9 cellular contexts compared by ENCODE assay signal in genomic region chr11:22193348-22194051, GRCh38. TPM values are rescaled to one million over a fixed set of nuclear protein-coding genes. Genes with fewer than 3 reads are reported as not detected.
A peak's percentile ranks its signal among the peaks of the same experiment; 100 is the strongest.
DNase-seq lines count a peak whose midpoint lies in the region; ATAC-seq and TF ChIP-seq lines count a peak whose summit lies in the region.
"Had no signal": no experiment of that assay in that cellular context is flagged by ENCODE, and none has a peak within 500 bp of the region (broad histone marks: within the 10 kb centered on the region; RNA-seq: fewer than 3 reads in every experiment).

No MANE protein-coding gene starts in this region.

- peak overlapping the region; percentile 55 for H3K4me3 ChIP-seq in GM12864 (ENCODE audit: low read depth, low read length)
- H3K4me3 ChIP-seq in mesodermal cell (ENCODE audit: extremely low read depth, insufficient read depth, low read length, poor library complexity, severe bottlenecking), result peak overlapping the region; percentile 69
- H3K4me3 ChIP-seq in tibial nerve, result peak overlapping the region; percentile 25 to 57 (median 50)

- no peak for DNase-seq in GM12864 (ENCODE audit: low read depth)
- DNase-seq in NCI-H2029 treated with DMSO at 0.1 percent for 48 hours (lab: John Stamatoyannopoulos, UW), result peak; percentile 28
- peak; percentile 69 for DNase-seq in ecto neural progenitor cell (ENCODE audit: low spot score)
- no peak for DNase-seq in tibial nerve (ENCODE audit: low spot score in 2 of 2)
- no peak for DNase-seq in EL
- DNase-seq in activated T-helper 1 cell treated with anti-CD3 and anti-CD28 coated beads, Interleukin-12 subunit alpha, Interleukin-12 subunit beta, Interleukin-2, Interleukin-4 antibody, amounts not matched to agents 30 ng/mL and 10 ng/mL and 1 ng/mL, durations not matched to agents 14 hours and 24 hours and 36 hours (ENCODE audit: low spot score), result no peak

- peak; percentile 34 for ATAC-seq in GM21717 (IDR thresholded peaks at IDR 0.05; ENCODE audit: unreplicated experiment)

- H3K9me3 Mint-ChIP-seq in activated T-helper 1 cell treated with anti-CD3 and anti-CD28 coated beads, Interleukin-12 subunit alpha, Interleukin-12 subunit beta, Interleukin-2, Interleukin-4 antibody, amounts not matched to agents 30 ng/mL and 10 ng/mL and 1 ng/mL, durations not matched to agents 14 hours and 24 hours and 36 hours, result no peaks in the 10 kb centered on the region

- no peak for TF ChIP-seq POLR2A in tibial nerve (IDR thresholded peaks at IDR 0.05)

- no peaks in the 10 kb centered on the region for H3K4me1 ChIP-seq in mesodermal cell (ENCODE audit: control insufficient read depth, insufficient read depth, low read length, poor library complexity, severe bottlenecking)
- peaks cover 0 to 23% (median 4%) of the 10 kb centered on the region in 4 donors for H3K4me1 ChIP-seq in tibial nerve

- no peaks in the 10 kb centered on the region for H3K9me3 ChIP-seq in mesodermal cell (ENCODE audit: control insufficient read depth, low read length)
- H3K9me3 ChIP-seq in tibial nerve, result no peaks in the 10 kb centered on the region

- no peak overlapping the region for H3K27ac ChIP-seq in mesodermal cell (ENCODE audit: low read depth, low read length, severe bottlenecking)
- H3K27ac ChIP-seq in tibial nerve, result no peak overlapping the region

- H3K27me3 ChIP-seq in tibial nerve, result peaks cover 0 to 25% of the 10 kb centered on the region in 2 donors

- no peaks in the 10 kb centered on the region for H3K36me3 Mint-ChIP-seq in activated T-helper 1 cell treated with anti-CD3 and anti-CD28 coated beads, Interleukin-12 subunit alpha, Interleukin-12 subunit beta, Interleukin-2, Interleukin-4 antibody, amounts not matched to agents 30 ng/mL and 10 ng/mL and 1 ng/mL, durations not matched to agents 14 hours and 24 hours and 36 hours (ENCODE audit: low read depth)

- intact Hi-C loops in activated T-helper 1 cell treated with anti-CD3 and anti-CD28 coated beads, Interleukin-12 subunit alpha, Interleukin-12 subunit beta, Interleukin-2, Interleukin-4 antibody, amounts not matched to agents 30 ng/mL and 10 ng/mL and 1 ng/mL, durations not matched to agents 14 hours and 24 hours and 36 hours (cut with micrococcal nuclease), result no loop called here

- H3K36me3 ChIP-seq in mesodermal cell (ENCODE audit: control insufficient read depth, insufficient read depth, low read length) (no peaks in the 10 kb centered on the region), tibial nerve (no peaks in the 10 kb centered on the region)

- no peak for TF ChIP-seq CTCF in GM12864 (IDR thresholded peaks at IDR 0.05; ENCODE audit: low read depth, low read length, missing control alignments)
- TF ChIP-seq CTCF in tibial nerve (IDR thresholded peaks at IDR 0.05), result no peak

- peaks cover 23% of the 10 kb centered on the region for H3K27me3 Mint-ChIP-seq in activated T-helper 1 cell treated with anti-CD3 and anti-CD28 coated beads, Interleukin-12 subunit alpha, Interleukin-12 subunit beta, Interleukin-2, Interleukin-4 antibody, amounts not matched to agents 30 ng/mL and 10 ng/mL and 1 ng/mL, durations not matched to agents 14 hours and 24 hours and 36 hours (ENCODE audit: insufficient read depth)

- no peak overlapping the region for H3K4me3 Mint-ChIP-seq in activated T-helper 1 cell treated with anti-CD3 and anti-CD28 coated beads, Interleukin-12 subunit alpha, Interleukin-12 subunit beta, Interleukin-2, Interleukin-4 antibody, amounts not matched to agents 30 ng/mL and 10 ng/mL and 1 ng/mL, durations not matched to agents 14 hours and 24 hours and 36 hours

- H3K27ac Mint-ChIP-seq in activated T-helper 1 cell treated with anti-CD3 and anti-CD28 coated beads, Interleukin-12 subunit alpha, Interleukin-12 subunit beta, Interleukin-2, Interleukin-4 antibody, amounts not matched to agents 30 ng/mL and 10 ng/mL and 1 ng/mL, durations not matched to agents 14 hours and 24 hours and 36 hours, result no peak overlapping the region

- no peaks in the 10 kb centered on the region for H3K4me1 Mint-ChIP-seq in activated T-helper 1 cell treated with anti-CD3 and anti-CD28 coated beads, Interleukin-12 subunit alpha, Interleukin-12 subunit beta, Interleukin-2, Interleukin-4 antibody, amounts not matched to agents 30 ng/mL and 10 ng/mL and 1 ng/mL, durations not matched to agents 14 hours and 24 hours and 36 hours (ENCODE audit: low read depth)

- TF ChIP-seq EP300 in tibial nerve (IDR thresholded peaks at IDR 0.05), result no peak

- 0 to 2% methylated on average over 22 to 24 of the region's 39 CpGs for WGBS in mesodermal cell (ENCODE audit: insufficient coverage in 2 of 2), 2 experiments
- 2% methylated on average over 16 to 25 of the region's 39 CpGs for WGBS in tibial nerve, 2 donors

RNA-seq across cellular contexts. Expression of gene ANO5, which starts 0.6 kb away (rescaled TPM):
- polyA plus RNA-seq in mesodermal cell (2013, experiment 1 of 2), result 2.4 TPM
- polyA plus RNA-seq in mesodermal cell (2013, experiment 2 of 2), result 2.2 TPM
- 1 to 10 TPM in 3 of 4 donors, under 1 TPM in 1; 0.90 to 5.1 (median 1.1) TPM for total RNA-seq in tibial nerve
- total RNA-seq in activated T-helper 1 cell treated with anti-CD3 and anti-CD28 coated beads, Interleukin-12 subunit alpha, Interleukin-12 subunit beta, Interleukin-2, Interleukin-4 antibody, amounts not matched to agents 30 ng/mL and 10 ng/mL and 1 ng/mL, durations not matched to agents 14 hours and 24 hours and 36 hours, result not detected in 2 replicates
- total RNA-seq: myocyte had no signal

Comparison
In these comparisons a context has a peak if more than half of its experiments do, and no peak if none do; other contexts are left out.
1. DNase-seq: peak in NCI-H2029 treated with DMSO at 0.1 percent for 48 hours (single experiment) and ecto neural progenitor cell (single experiment); none in GM12864 (single experiment), tibial nerve (0 of 2), EL (single experiment) and activated T-helper 1 cell treated with anti-CD3 and anti-CD28 coated beads, Interleukin-12 subunit alpha, Interleukin-12 subunit beta, Interleukin-2, Interleukin-4 antibody, amounts not matched to agents 30 ng/mL and 10 ng/mL and 1 ng/mL, durations not matched to agents 14 hours and 24 hours and 36 hours (single experiment).
2. Peak in every context shown above with its lines, with median percentiles within 50 percentile points of each other: H3K4me3 ChIP-seq.